In genomic region chr3:186807231-186807630, GRCh38 we compare ENCODE assay signal across 9 cellular contexts. TPM values are rescaled to one million over a fixed set of nuclear protein-coding genes. Genes with fewer than 3 reads are reported as not detected.
DNase-seq lines count a peak whose midpoint lies in the region; ATAC-seq, FAIRE-seq and TF ChIP-seq lines count a peak whose summit lies in the region.
"Had no signal": no experiment of that assay in that cellular context is flagged by ENCODE, and none has a peak within 500 bp of the region (broad histone marks: within the 10 kb centered on the region; RNA-seq: fewer than 3 reads in every experiment).

No MANE protein-coding gene starts in this region.

- RAD21 ChIA-PET in GM12878 (lab: Charles Lee; ENCODE audit: unreplicated experiment) = interaction anchor here (1.6 kb wide), 1 partner anchor 23 kb away, joined by 3 read pairs; no protein-coding TSS in a partner anchor

- H3K4me1 ChIP-seq in CD4-positive, CD25-positive, alpha-beta regulatory T cell (ENCODE audit: control insufficient read depth, insufficient read depth, low read length, poor library complexity, severe bottlenecking) = peaks cover 25% of the 10 kb centered on the region
- H3K4me1 ChIP-seq in GM12878 (ENCODE audit: control insufficient read depth, insufficient read depth, low read length) (peaks cover 14% of the 10 kb centered on the region), muscle layer of colon (ENCODE audit: insufficient read depth, low read length) (peaks cover 15% of the 10 kb centered on the region)

- H3K27ac Mint-ChIP-seq in CD4-positive, CD25-positive, alpha-beta regulatory T cell = peak overlapping the region; percentile 95 to 96 (median 96)

- peak overlapping the region; percentile 95 to 98 (median 97) for H3K4me3 Mint-ChIP-seq in CD4-positive, CD25-positive, alpha-beta regulatory T cell

- intact Hi-C loops in GM12878 (cut with micrococcal nuclease; ENCODE audit: unreplicated experiment) = no loop called here

- H3K9me3 ChIP-seq in CD4-positive, CD25-positive, alpha-beta regulatory T cell (ENCODE audit: control insufficient read depth in 2 of 2, low read length in 2 of 2) = no peaks in the 10 kb centered on the region
- H3K9me3 ChIP-seq in GM12878 (replicated peaks; ENCODE audit: control insufficient read depth, insufficient read depth, low read length) (no peaks in the 10 kb centered on the region), muscle layer of colon (ENCODE audit: low read length) (no peaks in the 10 kb centered on the region)

- TF ChIP-seq CTCF in GM12878 (IDR thresholded peaks at IDR 0.05 in 2 of 3, conservative IDR thresholded peaks at IDR 0.05 in 1 of 3; ENCODE audit: control insufficient read depth in 2 of 3, extremely low read depth in 1 of 3, insufficient read depth in 1 of 3, low read depth in 3 of 3, low read length in 3 of 3) = no peak

- DNase-seq in CD4-positive, CD25-positive, alpha-beta regulatory T cell = peak in 1 of 3 donors; percentile 41
- DNase-seq in KBM-7 (peak; percentile 61), GM12878 (ENCODE audit: low read depth, low spot score) (no peak)
- no peak for DNase-seq in stimulated activated CD4-positive, alpha-beta T cell treated with anti-CD3 and anti-CD28 coated beads, Interleukin-4, amount 100 ng/mL, for 1 hour
- DNase-seq in stimulated activated CD4-positive, alpha-beta T cell treated with anti-CD3 and anti-CD28 coated beads, Interleukin-4, amount 100 ng/mL, for 4 hours = no peak

- H3K36me3 ChIP-seq in CD4-positive, CD25-positive, alpha-beta regulatory T cell (ENCODE audit: control insufficient read depth, insufficient read depth, low read length) = peaks cover 8% of the 10 kb centered on the region
- H3K36me3 ChIP-seq in GM12878 (ENCODE audit: control insufficient read depth in 2 of 2, insufficient read depth in 2 of 2, low read length in 1 of 2) (no peaks in the 10 kb centered on the region; a peak in 1 of 4 replicates), muscle layer of colon (ENCODE audit: insufficient read depth, low read length) (peaks cover 4% of the 10 kb centered on the region)

- H3K36me3 Mint-ChIP-seq in CD4-positive, CD25-positive, alpha-beta regulatory T cell = peaks cover 8% of the 10 kb centered on the region

- peak overlapping the region; percentile 88 for H3K4me3 ChIP-seq in CD4-positive, CD25-positive, alpha-beta regulatory T cell (ENCODE audit: low read depth, low read length)
- H3K4me3 ChIP-seq in GM12878 (peak overlapping the region; percentile 78), muscle layer of colon (ENCODE audit: low read depth in 1 of 2, low read length in 2 of 2) (peak overlapping the region; percentile 55 to 97)

- no peaks in the 10 kb centered on the region for H3K27me3 Mint-ChIP-seq in CD4-positive, CD25-positive, alpha-beta regulatory T cell

- H3K79me2 ChIP-seq in GM12878 (ENCODE audit: control insufficient read depth, insufficient read depth, low read length) = peaks cover 29% of the 10 kb centered on the region

- peak overlapping the region; percentile 93; the same call in 1 of the 2 replicates for H3K9ac ChIP-seq in GM12878 (ENCODE audit: control insufficient read depth, insufficient read depth, low read length)
- no peak overlapping the region for H3K9ac ChIP-seq in muscle layer of colon (ENCODE audit: low read length)

- H3K9me3 Mint-ChIP-seq in CD4-positive, CD25-positive, alpha-beta regulatory T cell = no peaks in the 10 kb centered on the region

- TF ChIP-seq POLR2A in GM12878 (IDR thresholded peaks at IDR 0.05; ENCODE audit: low read depth, low read length) = no peak

- SMC1A ChIA-PET in GM12878 (lab: Charles Lee; ENCODE audit: uncharacterized antibody, unreplicated experiment) = interaction anchor here (0.7 to 3.8 kb wide), 2 partner anchors 14 to 24 kb away, joined by 4 to 17 read pairs; partner anchors contain the start of gene EIF4A2

- in situ Hi-C loops in KBM-7 (cut with MboI; ENCODE audit: low pct_unique_long_range_greater_than_20kb, low sequenced_read_pairs) (no loop called here), GM12878 (cut with MboI) (no loop called here)

- no TSS peak for BruUV-seq in GM12878 (replicated peaks; lab: Mats Ljungman, UMichigan)

- peak overlapping the region; percentile 88 for H2AFZ ChIP-seq in GM12878 (ENCODE audit: control insufficient read depth, low read depth, low read length)

- TF ChIP-seq EP300 in GM12878 (IDR thresholded peaks at IDR 0.05; ENCODE audit: borderline replicate concordance in 1 of 2, control insufficient read depth in 1 of 2, low read depth in 2 of 2, low read length in 2 of 2) = no peak

- H3K4me1 Mint-ChIP-seq in CD4-positive, CD25-positive, alpha-beta regulatory T cell = peaks cover 13 to 32% (median 23%) of the 10 kb centered on the region in 4 donors

- CTCF ChIA-PET in GM12878 (lab: Yijun Ruan, JAX) = interaction anchor here (0.7 to 1.5 kb wide), 3 partner anchors 14 to 358 kb away, joined by 4 to 7 read pairs (median 6); no protein-coding TSS in a partner anchor

- no peaks in the 10 kb centered on the region for H3K27me3 ChIP-seq in CD4-positive, CD25-positive, alpha-beta regulatory T cell (ENCODE audit: control insufficient read depth, insufficient read depth, low read length)
- H3K27me3 ChIP-seq in GM12878 (replicated peaks in 1 of 2; ENCODE audit: control insufficient read depth in 2 of 2, insufficient read depth in 2 of 2, low read length in 1 of 2) (no peaks in the 10 kb centered on the region), muscle layer of colon (ENCODE audit: control insufficient read depth in 1 of 2, insufficient read depth in 2 of 2, low read length in 2 of 2) (no peaks in the 10 kb centered on the region)

- POLR2A ChIA-PET in GM12878 (lab: Charles Lee) = interaction anchor here (1.0 to 2.6 kb wide), 2 partner anchors 17 to 23 kb away, joined by 5 to 24 read pairs; partner anchors contain the start of gene EIF4A2

- ATAC-seq in CD4-positive, CD25-positive, alpha-beta regulatory T cell (ENCODE audit: low read depth in 2 of 2) = no peak
- peak; percentile 6; the same call in 1 of the 3 replicates for ATAC-seq in GM12878
- ATAC-seq in HG03135 (IDR thresholded peaks at IDR 0.05; ENCODE audit: unreplicated experiment) = no peak
- ATAC-seq in HG03460 (IDR thresholded peaks at IDR 0.05; ENCODE audit: unreplicated experiment) = no peak

- no peaks in the 10 kb centered on the region for H4K20me1 ChIP-seq in GM12878 (ENCODE audit: control insufficient read depth, insufficient read depth)

- H3K27ac ChIP-seq in CD4-positive, CD25-positive, alpha-beta regulatory T cell (ENCODE audit: insufficient read depth, low read length, poor library complexity, severe bottlenecking) = peak overlapping the region; percentile 90
- peak overlapping the region; percentile 74; the same call in 1 of the 2 replicates for H3K27ac ChIP-seq in GM12878 (ENCODE audit: control insufficient read depth, insufficient read depth)
- no peak overlapping the region for H3K27ac ChIP-seq in muscle layer of colon (ENCODE audit: low read depth, low read length)

- 0% methylated on average over 5 of the region's 5 CpGs for WGBS in GM12878 (ENCODE audit: insufficient coverage, insufficient replicate concordance, low lambda C conversion rate, missing lambda C conversion rate)

- FAIRE-seq in GM12878 (lab: Jason Lieb, UNC) = no peak

- TF ChIP-seq RAD21 in GM12878 (IDR thresholded peaks at IDR 0.05; ENCODE audit: insufficient read depth, low read depth, low read length) = no peak

- H3K4me2 ChIP-seq in GM12878 (ENCODE audit: control insufficient read depth, insufficient read depth) = peak overlapping the region; percentile 91

RNA-seq across cellular contexts. Expression of gene RFC4, which starts 0.9 kb away (rescaled TPM):
- 16.8 TPM for total RNA-seq in CD4-positive, CD25-positive, alpha-beta regulatory T cell
- polyA plus RNA-seq in CD4-positive, CD25-positive, alpha-beta regulatory T cell = 10 to 100 TPM; 15.6 to 40.2 (median 24.9) TPM
- total RNA-seq in GM12878 (2013; cell fraction: nucleolus; rRNA removed) = 30.5 and 32.4 TPM in 2 replicates
- total RNA-seq in GM12878 (2014; rRNA removed) = 79.8 and 91.8 TPM in 2 replicates
- 112 and 121 TPM in 2 replicates for total RNA-seq in GM12878 (2014; rRNA removed; fragmentation: Illumina TruSeq; extraction: Trizol)
- total RNA-seq in GM12878 (2021) = 63.8 and 69.2 TPM in 2 replicates
- polyA plus RNA-seq in GM12878 (2011; ENCODE audit: low read depth) = 99.9 TPM
- 49.1 and 58.6 TPM in 2 replicates for polyA plus RNA-seq in GM12878 (2011; rRNA removed)
- 20.8 and 22.0 TPM in 2 replicates for polyA plus RNA-seq in GM12878 (2011; cell fraction: cytosol; rRNA removed)
- 59.2 and 79.0 TPM in 2 replicates for polyA plus RNA-seq in GM12878 (2011; cell fraction: nucleus; rRNA removed)
- 45.5 and 55.8 TPM in 2 replicates for polyA plus RNA-seq in GM12878 (2012)
- 104 and 141 TPM in 2 replicates for polyA plus RNA-seq in GM12878 (2014; fragmentation: Illumina TruSeq; extraction: Trizol)
- polyA plus RNA-seq in GM12878 (2014; fragmentation: Nextera tagmentation; extraction: Ambion mirVana) = 100 to 1,000 TPM; 122 to 139 TPM
- polyA plus RNA-seq in GM12878 (2014; rRNA removed) = 77.6 and 83.1 TPM in 2 replicates
- polyA plus RNA-seq in GM12878 (2016; fragmentation: Nextera tagmentation; extraction: Ambion mirVana) = 100 to 1,000 TPM; 144 TPM
- polyA minus RNA-seq in GM12878 (2011; rRNA and poly(A)+ RNA removed) = 11.3 and 13.9 TPM in 2 replicates
- polyA minus RNA-seq in GM12878 (2011; cell fraction: cytosol; rRNA and poly(A)+ RNA removed) = 11.8 and 15.2 TPM in 2 replicates
- polyA minus RNA-seq in GM12878 (2011; cell fraction: nucleus; rRNA and poly(A)+ RNA removed) = 9.9 and 14.0 TPM in 2 replicates

RNA-seq across cellular contexts. Expression of gene EIF4A2, which starts 23.9 kb away (rescaled TPM):
- total RNA-seq in CD4-positive, CD25-positive, alpha-beta regulatory T cell = 900 TPM
- polyA plus RNA-seq in CD4-positive, CD25-positive, alpha-beta regulatory T cell = 100 to 1,000 TPM; 203 to 253 (median 230) TPM
- total RNA-seq in GM12878 (2013; cell fraction: nucleolus; rRNA removed) = 983 and 1,030 TPM in 2 replicates
- total RNA-seq in GM12878 (2014; rRNA removed) (254 and 334 TPM in 2 replicates), GM12878 (2014; rRNA removed; fragmentation: Illumina TruSeq; extraction: Trizol) (321 and 331 TPM in 2 replicates), GM12878 (2021) (255 and 277 TPM in 2 replicates)
- polyA plus RNA-seq in GM12878 (2011; ENCODE audit: low read depth) = 199 TPM
- polyA plus RNA-seq in GM12878 (2011; rRNA removed) (680 and 939 TPM in 2 replicates), GM12878 (2014; fragmentation: Illumina TruSeq; extraction: Trizol) (321 and 430 TPM in 2 replicates), GM12878 (2014; fragmentation: Nextera tagmentation; extraction: Ambion mirVana) (100 to 1,000 TPM; 216 to 263 TPM), GM12878 (2014; rRNA removed) (305 and 359 TPM in 2 replicates), GM12878 (2016; fragmentation: Nextera tagmentation; extraction: Ambion mirVana) (100 to 1,000 TPM; 154 to 159 TPM)
- 144 and 284 TPM in 2 replicates for polyA plus RNA-seq in GM12878 (2011; cell fraction: cytosol; rRNA removed)
- 1,051 and 1,062 TPM in 2 replicates for polyA plus RNA-seq in GM12878 (2011; cell fraction: nucleus; rRNA removed)
- polyA plus RNA-seq in GM12878 (2012) = 243 and 320 TPM in 2 replicates
- 229 and 363 TPM in 2 replicates for polyA minus RNA-seq in GM12878 (2011; rRNA and poly(A)+ RNA removed)
- 147 and 185 TPM in 2 replicates for polyA minus RNA-seq in GM12878 (2011; cell fraction: cytosol; rRNA and poly(A)+ RNA removed)
- 503 and 643 TPM in 2 replicates for polyA minus RNA-seq in GM12878 (2011; cell fraction: nucleus; rRNA and poly(A)+ RNA removed)

RNA-seq across cellular contexts. Expression of gene ADIPOQ, which starts 35.3 kb away (rescaled TPM):
- total RNA-seq in CD4-positive, CD25-positive, alpha-beta regulatory T cell = not detected
- not detected for polyA plus RNA-seq in CD4-positive, CD25-positive, alpha-beta regulatory T cell
- not detected in 2 replicates for total RNA-seq in GM12878 (2013; cell fraction: nucleolus; rRNA removed)
- total RNA-seq in GM12878 (2014; rRNA removed) (not detected in 2 replicates), GM12878 (2014; rRNA removed; fragmentation: Illumina TruSeq; extraction: Trizol) (not detected in 2 replicates), GM12878 (2021) (not detected in 2 replicates)
- not detected for polyA plus RNA-seq in GM12878 (2011; ENCODE audit: low read depth)
- polyA plus RNA-seq in GM12878 (2011; rRNA removed) (not detected in 2 replicates), GM12878 (2014; fragmentation: Illumina TruSeq; extraction: Trizol) (not detected in 2 replicates), GM12878 (2014; fragmentation: Nextera tagmentation; extraction: Ambion mirVana) (not detected), GM12878 (2014; rRNA removed) (not detected in 2 replicates), GM12878 (2016; fragmentation: Nextera tagmentation; extraction: Ambion mirVana) (not detected)
- polyA plus RNA-seq in GM12878 (2011; cell fraction: cytosol; rRNA removed) = not detected in 2 replicates
- not detected in 2 replicates for polyA plus RNA-seq in GM12878 (2011; cell fraction: nucleus; rRNA removed)
- not detected in 2 replicates for polyA plus RNA-seq in GM12878 (2012)
- polyA minus RNA-seq in GM12878 (2011; rRNA and poly(A)+ RNA removed) = not detected in 2 replicates
- not detected in 2 replicates for polyA minus RNA-seq in GM12878 (2011; cell fraction: cytosol; rRNA and poly(A)+ RNA removed)
- polyA minus RNA-seq in GM12878 (2011; cell fraction: nucleus; rRNA and poly(A)+ RNA removed) = not detected in 2 replicates
- total RNA-seq: T-helper 1 cell treated with Interleukin-12 subunit alpha and Interleukin-12 subunit beta and Interleukin-4 antibody, amounts not matched to agents 30 ng/mL and 1 ng/mL, for 36 hours had no signal
